In genomic region chr2:170566138-170566537, GRCh38 we compare ENCODE assay signal across 18 cellular contexts.
DNase-seq lines count a peak whose midpoint lies in the region; ATAC-seq, FAIRE-seq and TF ChIP-seq lines count a peak whose summit lies in the region.
"Had no signal": no experiment of that assay in that cellular context is flagged by ENCODE, and none has a peak within 500 bp of the region (broad histone marks: within the 10 kb centered on the region; RNA-seq: fewer than 3 reads in every experiment).

No MANE protein-coding gene starts in this region.

- TF ChIP-seq CTCF in pancreas (IDR thresholded peaks at IDR 0.05) = no peak

- no peak for ATAC-seq in pancreas
- ATAC-seq in GM21381 (IDR thresholded peaks at IDR 0.05; ENCODE audit: unreplicated experiment) = no peak

- H3K27me3 ChIP-seq in pancreas = no peaks in the 10 kb centered on the region
- H3K27me3 ChIP-seq in small intestine (ENCODE audit: control insufficient read depth in 2 of 2, insufficient read depth in 2 of 2, low read length in 2 of 2) = no peaks in the 10 kb centered on the region

- H3K9me3 ChIP-seq in pancreas (no peaks in the 10 kb centered on the region), small intestine (ENCODE audit: control insufficient read depth, low read depth) (no peaks in the 10 kb centered on the region)

- intact Hi-C loops in pancreas (cut with DNase I) = no loop called here

- H3K4me3 ChIP-seq in pancreas = no peak overlapping the region
- no peak overlapping the region for H3K4me3 ChIP-seq in small intestine (ENCODE audit: low read depth in 1 of 2, low read length in 2 of 2)
- H3K4me3 ChIP-seq: GM23248 had no signal

- H3K27ac ChIP-seq in pancreas = no peak overlapping the region
- H3K27ac ChIP-seq in small intestine (ENCODE audit: low read depth in 1 of 2, low read length in 1 of 2) = no peak overlapping the region
- H3K27ac ChIP-seq: GM23248 had no signal

- peak; percentile 58 for FAIRE-seq in endometrium (lab: Jason Lieb, UNC)
- FAIRE-seq in pancreas (lab: Jason Lieb, UNC) = peak; percentile 9
- no peak for FAIRE-seq in small intestine (lab: Jason Lieb, UNC)
- FAIRE-seq: G401.6, GM12892, H1 had no signal

- peak; percentile 2 for DNase-seq in amniotic epithelial cell (ENCODE audit: low read depth)
- no peak for DNase-seq in pancreas
- DNase-seq in RKO (ENCODE audit: low spot score) = no peak
- DNase-seq in small intestine = no peak
- DNase-seq: C1 segment of cervical spinal cord; Calu3; CD4-positive, alpha-beta memory T cell; COR-L47; DMS153; DND-41; GM23248; H7; HCEC 1CT had no signal

- H3K4me1 ChIP-seq in pancreas (no peaks in the 10 kb centered on the region), small intestine (ENCODE audit: control insufficient read depth in 2 of 2, insufficient read depth in 1 of 2, low read depth in 1 of 2, low read length in 1 of 2) (no peaks in the 10 kb centered on the region)

- H3K36me3 ChIP-seq in pancreas = no peaks in the 10 kb centered on the region
- no peaks in the 10 kb centered on the region for H3K36me3 ChIP-seq in small intestine (ENCODE audit: control insufficient read depth in 2 of 2, insufficient read depth in 2 of 2, low read length in 2 of 2)

- 68 to 76% methylated on average over 1 of the region's 1 CpG for WGBS in pancreas, 2 donors
- 62 to 78% (median 65%) methylated on average over 1 of the region's 1 CpG for WGBS in small intestine, 3 donors
